ENCODE assay signal across 21 cellular contexts in genomic region chr10:122302315-122302714, GRCh38. TPM values are rescaled to one million over a fixed set of nuclear protein-coding genes. Genes with fewer than 3 reads are reported as not detected.
"Had no signal": no experiment of that assay in that cellular context is flagged by ENCODE, and none has a peak within 500 bp of the region (broad histone marks: within the 10 kb centered on the region; RNA-seq: fewer than 3 reads in every experiment).

No MANE protein-coding gene starts in this region.

- H3K27ac ChIP-seq: left ventricle myocardium inferior, stomach, thyroid gland, upper lobe of left lung, uterus had no signal

- DNase-seq: dermis blood vessel endothelial cell; effector CD4-positive, alpha-beta T cell; endodermal cell; erythroblast; heart left ventricle; left ventricle myocardium inferior; mesendoderm; naive thymus-derived CD4-positive, alpha-beta T cell; nephron progenitor cell; sigmoid colon; small intestine; stimulated activated CD4-positive, alpha-beta T cell treated with anti-CD3 and anti-CD28 coated beads, Interleukin-12 subunit alpha, Interleukin-12 subunit beta, amount 100 ng/mL, for 4 hours; stimulated activated naive CD4-positive, alpha-beta T cell; stomach; thyroid gland; upper lobe of left lung; uterus had no signal

- H3K36me3 Mint-ChIP-seq: naive thymus-derived CD4-positive, alpha-beta T cell had no signal

- H3K4me1 Mint-ChIP-seq: endodermal cell had no signal

- H3K27ac Mint-ChIP-seq: endodermal cell; naive thymus-derived CD4-positive, alpha-beta T cell; nephron progenitor cell had no signal

- ATAC-seq: naive thymus-derived CD4-positive, alpha-beta T cell had no signal

- H3K4me3 ChIP-seq: heart left ventricle, left ventricle myocardium inferior, lung, sigmoid colon, stomach, thyroid gland, upper lobe of left lung, uterus had no signal

- H3K4me3 Mint-ChIP-seq: endodermal cell; naive thymus-derived CD4-positive, alpha-beta T cell; nephron progenitor cell had no signal

RNA-seq across cellular contexts. Expression of gene BTBD16, which starts 31.2 kb away (rescaled TPM):
- total RNA-seq: dermis blood vessel endothelial cell; endodermal cell; endothelial cell of umbilical vein; frontal cortex; left ventricle myocardium inferior; naive thymus-derived CD4-positive, alpha-beta T cell; pulmonary artery endothelial cell; stomach had no signal
